17 cellular contexts compared by ENCODE assay signal in genomic region chr12:109735051-109735521, GRCh38. TPM values are rescaled to one million over a fixed set of nuclear protein-coding genes. Genes with fewer than 3 reads are reported as not detected.
A peak's percentile ranks its signal among the peaks of the same experiment; 100 is the strongest.
DNase-seq lines count a peak whose midpoint lies in the region; ATAC-seq and TF ChIP-seq lines count a peak whose summit lies in the region.
"Had no signal": no experiment of that assay in that cellular context is flagged by ENCODE, and none has a peak within 500 bp of the region (broad histone marks: within the 10 kb centered on the region; RNA-seq: fewer than 3 reads in every experiment).

No MANE protein-coding gene starts in this region.

- H3K4me3 Mint-ChIP-seq in activated CD4-positive, alpha-beta T cell treated with anti-CD3 and anti-CD28 coated beads for 36 hours: no peak overlapping the region
- H3K4me3 Mint-ChIP-seq in activated B cell treated with CpG ODN at 0.5 μM for 24 hours (no peak overlapping the region), Calu3 (ENCODE audit: low read depth, unreplicated experiment) (no peak overlapping the region)
- H3K4me3 Mint-ChIP-seq: immature natural killer cell, mesothelial cell of epicardium had no signal

- no peaks in the 10 kb centered on the region for H3K36me3 Mint-ChIP-seq in activated CD4-positive, alpha-beta T cell treated with anti-CD3 and anti-CD28 coated beads for 36 hours (ENCODE audit: low read depth)
- H3K36me3 Mint-ChIP-seq in activated B cell treated with CpG ODN at 0.5 μM for 24 hours (ENCODE audit: low read depth) (no peaks in the 10 kb centered on the region), Calu3 (ENCODE audit: insufficient read depth, unreplicated experiment) (no peaks in the 10 kb centered on the region)
- H3K36me3 Mint-ChIP-seq: immature natural killer cell, mesothelial cell of epicardium had no signal

- no peak for ATAC-seq in activated CD4-positive, alpha-beta T cell treated with anti-CD3 and anti-CD28 coated beads for 36 hours
- ATAC-seq in activated B cell treated with CpG ODN at 0.5 μM for 24 hours (ENCODE audit: low read depth) (no peak), left lobe of liver (no peak), HG03354 (IDR thresholded peaks at IDR 0.05; ENCODE audit: poor library complexity, severe bottlenecking, unreplicated experiment) (no peak), GM21367 (IDR thresholded peaks at IDR 0.05; ENCODE audit: unreplicated experiment) (no peak)

- no peak overlapping the region for H3K4me3 ChIP-seq in sigmoid colon
- H3K4me3 ChIP-seq: coronary artery, MG63, transverse colon had no signal

- POLR2A ChIA-PET in activated CD4-positive, alpha-beta T cell treated with anti-CD3 and anti-CD28 coated beads for 36 hours (lab: Charles Lee): no interaction called here
- POLR2A ChIA-PET in activated B cell treated with CpG ODN at 0.5 μM for 24 hours (lab: Charles Lee): no interaction called here

- H3K9me3 Mint-ChIP-seq in activated CD4-positive, alpha-beta T cell treated with anti-CD3 and anti-CD28 coated beads for 36 hours (ENCODE audit: low read depth): no peaks in the 10 kb centered on the region
- H3K9me3 Mint-ChIP-seq in activated B cell treated with CpG ODN at 0.5 μM for 24 hours (no peaks in the 10 kb centered on the region), Calu3 (ENCODE audit: low read depth, unreplicated experiment) (no peaks in the 10 kb centered on the region)
- H3K9me3 Mint-ChIP-seq: immature natural killer cell, mesothelial cell of epicardium had no signal

- intact Hi-C loops in activated CD4-positive, alpha-beta T cell treated with anti-CD3 and anti-CD28 coated beads for 36 hours (cut with DNase I, micrococcal nuclease): no loop called here
- intact Hi-C loops in activated B cell treated with CpG ODN at 0.5 μM for 24 hours (cut with micrococcal nuclease) (no loop called here), sigmoid colon (cut with DNase I) (no loop called here), Calu3 (cut with micrococcal nuclease; ENCODE audit: unreplicated experiment) (no loop called here)

- no peaks in the 10 kb centered on the region for H3K36me3 ChIP-seq in sigmoid colon
- H3K36me3 ChIP-seq: MG63, neutrophil, transverse colon had no signal

- TF ChIP-seq POLR2A in sigmoid colon (IDR thresholded peaks at IDR 0.05): no peak

- CTCF ChIA-PET in activated CD4-positive, alpha-beta T cell treated with anti-CD3 and anti-CD28 coated beads for 36 hours (lab: Charles Lee): interaction anchor here (0.8 kb wide), 1 partner anchor 224 kb away, joined by 5 read pairs; no protein-coding TSS in a partner anchor
- CTCF ChIA-PET in activated B cell treated with CpG ODN at 0.5 μM for 24 hours (lab: Charles Lee) (no interaction called here), Calu3 (lab: Charles Lee) (no interaction called here)

- no peak for TF ChIP-seq CTCF in activated B cell treated with CpG ODN at 0.5 μM for 24 hours (IDR thresholded peaks at IDR 0.05)
- no peak for TF ChIP-seq CTCF in sigmoid colon (IDR thresholded peaks at IDR 0.05)
- no peak for TF ChIP-seq CTCF in Calu3 (IDR thresholded peaks at IDR 0.05; ENCODE audit: unreplicated experiment)

- BruUV-seq in Calu3 (replicated peaks; lab: Mats Ljungman, UMichigan): no TSS peak

- WGBS in sigmoid colon, 2 donors: 68 to 85% methylated on average over 12 of the region's 12 CpGs

- DNase-seq in activated CD4-positive, alpha-beta T cell treated with anti-CD3 and anti-CD28 coated beads for 36 hours: peak; percentile 1
- no peak for DNase-seq in activated CD4-positive, alpha-beta T cell treated with anti-CD3 and anti-CD28 coated beads for 48 hours
- peak; percentile 12 for DNase-seq in activated B cell treated with CpG ODN at 0.5 μM for 24 hours
- peak; percentile 27 for DNase-seq in left lobe of liver (ENCODE audit: low spot score)
- peak; percentile 33 for DNase-seq in sigmoid colon
- DNase-seq in Calu3: no peak
- DNase-seq: activated CD4-positive, alpha-beta T cell treated with anti-CD3 and anti-CD28 coated beads, Interleukin-2, amount 50 U/mL, for 48 hours; immature natural killer cell; MG63; NCI-H446; T1000 had no signal

- no peaks in the 10 kb centered on the region for H3K9me3 ChIP-seq in sigmoid colon
- H3K9me3 ChIP-seq: MG63, neutrophil, transverse colon had no signal

- H3K4me1 ChIP-seq in sigmoid colon: no peaks in the 10 kb centered on the region
- H3K4me1 ChIP-seq: transverse colon had no signal

- H3K27ac ChIP-seq in sigmoid colon: no peak overlapping the region
- H3K27ac ChIP-seq: coronary artery, neutrophil, transverse colon had no signal

- TF ChIP-seq EP300 in sigmoid colon (IDR thresholded peaks at IDR 0.05): no peak

- peaks cover 23% of the 10 kb centered on the region for H3K27me3 Mint-ChIP-seq in activated CD4-positive, alpha-beta T cell treated with anti-CD3 and anti-CD28 coated beads for 36 hours
- H3K27me3 Mint-ChIP-seq in activated B cell treated with CpG ODN at 0.5 μM for 24 hours (peaks cover 33% of the 10 kb centered on the region), Calu3 (ENCODE audit: unreplicated experiment) (peaks cover 23% of the 10 kb centered on the region)

- no peaks in the 10 kb centered on the region for H3K4me1 Mint-ChIP-seq in activated CD4-positive, alpha-beta T cell treated with anti-CD3 and anti-CD28 coated beads for 36 hours
- H3K4me1 Mint-ChIP-seq in activated B cell treated with CpG ODN at 0.5 μM for 24 hours (no peaks in the 10 kb centered on the region), Calu3 (ENCODE audit: low read depth, unreplicated experiment) (peaks cover 25% of the 10 kb centered on the region)
- H3K4me1 Mint-ChIP-seq: immature natural killer cell had no signal

- H3K27me3 ChIP-seq in sigmoid colon: peaks cover 0 to 4% (median 0%) of the 10 kb centered on the region in 3 donors
- H3K27me3 ChIP-seq: MG63, transverse colon had no signal

- H3K27ac Mint-ChIP-seq in activated CD4-positive, alpha-beta T cell treated with anti-CD3 and anti-CD28 coated beads for 36 hours: no peak overlapping the region
- no peak overlapping the region for H3K27ac Mint-ChIP-seq in activated B cell treated with CpG ODN at 0.5 μM for 24 hours
- no peak overlapping the region for H3K27ac Mint-ChIP-seq in Calu3 (ENCODE audit: unreplicated experiment)
- H3K27ac Mint-ChIP-seq: immature natural killer cell, mesothelial cell of epicardium had no signal

RNA-seq across cellular contexts. Expression of gene FAM222A, which starts 21.5 kb away (rescaled TPM):
- under 1 TPM; 0.39 to 0.53 TPM for total RNA-seq in activated CD4-positive, alpha-beta T cell treated with anti-CD3 and anti-CD28 coated beads for 36 hours
- total RNA-seq in activated B cell treated with CpG ODN at 0.5 μM for 24 hours (0.73 and 1.6 TPM in 2 replicates), left lobe of liver (1.8 TPM), sigmoid colon (1 to 10 TPM; 1.1 to 3.3 (median 1.7) TPM), Calu3 (2022) (2.4 and 3.1 TPM in 2 replicates)
- polyA plus RNA-seq in sigmoid colon: 1 to 10 TPM; 1.2 to 2.2 (median 2.1) TPM

Comparison
In these comparisons a context has a peak if more than half of its experiments do, and no peak if none do; other contexts are left out.
1. DNase-seq: peak in activated CD4-positive, alpha-beta T cell treated with anti-CD3 and anti-CD28 coated beads for 36 hours (single experiment), activated B cell treated with CpG ODN at 0.5 μM for 24 hours (single experiment), left lobe of liver (single experiment) and sigmoid colon (single experiment); none in activated CD4-positive, alpha-beta T cell treated with anti-CD3 and anti-CD28 coated beads for 48 hours (single experiment) and Calu3 (single experiment).